Comparison of ENCODE assay signal across 13 cellular contexts in the genomic region with DNA sequence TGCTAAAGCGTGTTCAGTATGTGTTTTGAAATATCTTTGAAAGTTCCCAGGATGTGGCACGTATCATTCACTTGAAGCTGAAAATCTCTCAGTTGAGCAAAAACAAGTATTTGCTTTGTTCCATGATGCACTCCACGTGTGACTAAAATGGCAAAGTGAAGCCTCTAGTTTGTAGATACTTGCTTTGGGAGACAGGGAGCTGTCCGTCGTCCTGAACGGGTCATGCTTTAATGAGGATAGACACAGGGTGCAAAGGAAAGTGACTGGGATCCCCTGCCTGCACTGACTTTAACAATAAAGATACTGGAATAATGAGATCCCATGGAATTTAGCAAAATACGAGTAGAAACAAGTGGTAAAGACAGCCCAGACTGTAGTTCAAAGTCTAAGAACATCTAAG.
DNase-seq lines count a peak whose midpoint lies in the region; ATAC-seq and TF ChIP-seq lines count a peak whose summit lies in the region.
"Had no signal": no experiment of that assay in that cellular context is flagged by ENCODE, and none has a peak within 500 bp of the region (broad histone marks: within the 10 kb centered on the region; RNA-seq: fewer than 3 reads in every experiment).

No MANE protein-coding gene starts in this region.

- peaks cover 4% of the 10 kb centered on the region for H3K27me3 ChIP-seq in hepatocyte
- H3K27me3 ChIP-seq: body of pancreas had no signal

- H3K4me1 ChIP-seq in hepatocyte (ENCODE audit: insufficient read depth) = no peaks in the 10 kb centered on the region
- H3K4me1 ChIP-seq: body of pancreas had no signal

- ATAC-seq in activated CD8-positive, alpha-beta T cell treated with anti-CD3 and anti-CD28 coated beads for 36 hours = no peak
- ATAC-seq: body of pancreas, sciatic nerve had no signal

- no peaks in the 10 kb centered on the region for H3K9me3 ChIP-seq in hepatocyte (ENCODE audit: low read depth)
- H3K9me3 ChIP-seq: body of pancreas had no signal

- no peaks in the 10 kb centered on the region for H3K27me3 Mint-ChIP-seq in activated CD4-positive, alpha-beta T cell treated with anti-CD3 and anti-CD28 coated beads, Interleukin-2, amount 10 ng/mL, durations not matched to agents 7 days and 5 days
- H3K27me3 Mint-ChIP-seq in activated CD8-positive, alpha-beta T cell treated with anti-CD3 and anti-CD28 coated beads for 36 hours = no peaks in the 10 kb centered on the region
- no peaks in the 10 kb centered on the region for H3K27me3 Mint-ChIP-seq in activated CD4-positive, alpha-beta memory T cell treated with anti-CD3 and anti-CD28 coated beads for 36 hours

- POLR2A ChIA-PET in activated CD4-positive, alpha-beta T cell treated with anti-CD3 and anti-CD28 coated beads, Interleukin-2, amount 10 ng/mL, durations not matched to agents 7 days and 5 days (lab: Charles Lee) = no interaction called here
- POLR2A ChIA-PET in activated CD8-positive, alpha-beta T cell treated with anti-CD3 and anti-CD28 coated beads for 36 hours (lab: Charles Lee) = no interaction called here
- POLR2A ChIA-PET in activated CD4-positive, alpha-beta memory T cell treated with anti-CD3 and anti-CD28 coated beads for 36 hours (lab: Charles Lee) = no interaction called here

- no peaks in the 10 kb centered on the region for H3K36me3 ChIP-seq in hepatocyte (replicated peaks; ENCODE audit: insufficient read depth, low read depth)

- CTCF ChIA-PET in activated CD4-positive, alpha-beta T cell treated with anti-CD3 and anti-CD28 coated beads, Interleukin-2, amount 10 ng/mL, durations not matched to agents 7 days and 5 days (lab: Charles Lee) = no interaction called here
- CTCF ChIA-PET in activated CD8-positive, alpha-beta T cell treated with anti-CD3 and anti-CD28 coated beads for 36 hours (lab: Charles Lee) = no interaction called here
- CTCF ChIA-PET in activated CD4-positive, alpha-beta memory T cell treated with anti-CD3 and anti-CD28 coated beads for 36 hours (lab: Charles Lee) = no interaction called here

- TF ChIP-seq CTCF in activated CD8-positive, alpha-beta T cell treated with anti-CD3 and anti-CD28 coated beads for 36 hours (IDR thresholded peaks at IDR 0.05) = no peak
- no peak for TF ChIP-seq CTCF in hepatocyte (IDR thresholded peaks at IDR 0.05; ENCODE audit: poor library complexity)

- no peaks in the 10 kb centered on the region for H3K36me3 Mint-ChIP-seq in activated CD4-positive, alpha-beta T cell treated with anti-CD3 and anti-CD28 coated beads, Interleukin-2, amount 10 ng/mL, durations not matched to agents 7 days and 5 days (ENCODE audit: low read depth)
- no peaks in the 10 kb centered on the region for H3K36me3 Mint-ChIP-seq in activated CD8-positive, alpha-beta T cell treated with anti-CD3 and anti-CD28 coated beads for 36 hours (ENCODE audit: low read depth)
- no peaks in the 10 kb centered on the region for H3K36me3 Mint-ChIP-seq in activated CD4-positive, alpha-beta memory T cell treated with anti-CD3 and anti-CD28 coated beads for 36 hours
- H3K36me3 Mint-ChIP-seq: type B pancreatic cell had no signal

- H3K9me2 ChIP-seq in hepatocyte (replicated peaks; ENCODE audit: insufficient read depth) = no peaks in the 10 kb centered on the region

- H3K79me2 ChIP-seq in hepatocyte = no peaks in the 10 kb centered on the region

- H4K20me1 ChIP-seq in hepatocyte (ENCODE audit: insufficient read depth, poor library complexity, severe bottlenecking) = no peaks in the 10 kb centered on the region

- no peak overlapping the region for H3K27ac ChIP-seq in hepatocyte
- H3K27ac ChIP-seq: body of pancreas had no signal

- peaks cover 6% of the 10 kb centered on the region for H3K9me3 Mint-ChIP-seq in activated CD4-positive, alpha-beta T cell treated with anti-CD3 and anti-CD28 coated beads, Interleukin-2, amount 10 ng/mL, durations not matched to agents 7 days and 5 days
- peaks cover 12% of the 10 kb centered on the region for H3K9me3 Mint-ChIP-seq in activated CD8-positive, alpha-beta T cell treated with anti-CD3 and anti-CD28 coated beads for 36 hours
- peaks cover 8% of the 10 kb centered on the region for H3K9me3 Mint-ChIP-seq in activated CD4-positive, alpha-beta memory T cell treated with anti-CD3 and anti-CD28 coated beads for 36 hours
- H3K9me3 Mint-ChIP-seq: type B pancreatic cell had no signal

- intact Hi-C loops in activated CD8-positive, alpha-beta T cell treated with anti-CD3 and anti-CD28 coated beads for 36 hours (cut with micrococcal nuclease) = no loop called here
- intact Hi-C loops in activated CD4-positive, alpha-beta memory T cell treated with anti-CD3 and anti-CD28 coated beads for 36 hours (cut with micrococcal nuclease) = no loop called here

- no peak overlapping the region for H3K4me3 Mint-ChIP-seq in activated CD4-positive, alpha-beta T cell treated with anti-CD3 and anti-CD28 coated beads, Interleukin-2, amount 10 ng/mL, durations not matched to agents 7 days and 5 days
- no peak overlapping the region for H3K4me3 Mint-ChIP-seq in activated CD8-positive, alpha-beta T cell treated with anti-CD3 and anti-CD28 coated beads for 36 hours
- H3K4me3 Mint-ChIP-seq in activated CD4-positive, alpha-beta memory T cell treated with anti-CD3 and anti-CD28 coated beads for 36 hours = no peak overlapping the region
- H3K4me3 Mint-ChIP-seq: type B pancreatic cell had no signal

- DNase-seq in activated CD4-positive, alpha-beta T cell treated with anti-CD3 and anti-CD28 coated beads, Interleukin-2, amount 10 ng/mL, durations not matched to agents 7 days and 5 days = peak; percentile 9
- DNase-seq in activated CD4-positive, alpha-beta T cell treated with anti-CD3 and anti-CD28 coated beads for 1 hour = no peak
- DNase-seq in activated CD8-positive, alpha-beta T cell treated with anti-CD3 and anti-CD28 coated beads for 36 hours = peak; percentile 4
- peak; percentile 59 for DNase-seq in hepatocyte (ENCODE audit: low spot score)
- DNase-seq in stromal cell of bone marrow (ENCODE audit: low read depth) = peak; percentile 13
- DNase-seq in NCI-H446 (lab: John Stamatoyannopoulos, UW) = no peak
- DNase-seq in activated T-cell treated with anti-CD3 and anti-CD28 coated beads, Interleukin-2, amount 50 U/mL, for 48 hours = no peak
- DNase-seq in activated CD4-positive, alpha-beta memory T cell treated with anti-CD3 and anti-CD28 coated beads for 36 hours = no peak
- DNase-seq: MV-4-11, NCI-H748 treated with DMSO at 0.1 percent for 48 hours had no signal

- no peaks in the 10 kb centered on the region for H3K4me1 Mint-ChIP-seq in activated CD4-positive, alpha-beta T cell treated with anti-CD3 and anti-CD28 coated beads, Interleukin-2, amount 10 ng/mL, durations not matched to agents 7 days and 5 days
- H3K4me1 Mint-ChIP-seq in activated CD8-positive, alpha-beta T cell treated with anti-CD3 and anti-CD28 coated beads for 36 hours (ENCODE audit: low read depth) = no peaks in the 10 kb centered on the region
- H3K4me1 Mint-ChIP-seq in activated CD4-positive, alpha-beta memory T cell treated with anti-CD3 and anti-CD28 coated beads for 36 hours (ENCODE audit: low read depth) = no peaks in the 10 kb centered on the region

- H2AFZ ChIP-seq in hepatocyte = no peak overlapping the region

- 35% methylated on average over 7 of the region's 7 CpGs for WGBS in hepatocyte (ENCODE audit: low lambda C conversion rate, missing lambda C conversion rate)

- H3K4me3 ChIP-seq in hepatocyte = no peak overlapping the region
- H3K4me3 ChIP-seq: body of pancreas had no signal

- H3K27ac Mint-ChIP-seq in activated CD4-positive, alpha-beta T cell treated with anti-CD3 and anti-CD28 coated beads, Interleukin-2, amount 10 ng/mL, durations not matched to agents 7 days and 5 days = no peak overlapping the region
- no peak overlapping the region for H3K27ac Mint-ChIP-seq in activated CD8-positive, alpha-beta T cell treated with anti-CD3 and anti-CD28 coated beads for 36 hours
- no peak overlapping the region for H3K27ac Mint-ChIP-seq in activated CD4-positive, alpha-beta memory T cell treated with anti-CD3 and anti-CD28 coated beads for 36 hours
- H3K27ac Mint-ChIP-seq: type B pancreatic cell had no signal

- H3K4me2 ChIP-seq in hepatocyte = no peak overlapping the region

Comparison
In these comparisons a context has a peak if more than half of its experiments do, and no peak if none do; other contexts are left out.
1. DNase-seq: peak in activated CD4-positive, alpha-beta T cell treated with anti-CD3 and anti-CD28 coated beads, Interleukin-2, amount 10 ng/mL, durations not matched to agents 7 days and 5 days (single experiment), activated CD8-positive, alpha-beta T cell treated with anti-CD3 and anti-CD28 coated beads for 36 hours (single experiment), hepatocyte (single experiment) and stromal cell of bone marrow (single experiment); none in activated CD4-positive, alpha-beta T cell treated with anti-CD3 and anti-CD28 coated beads for 1 hour (single experiment), NCI-H446 (0 of 2), activated T-cell treated with anti-CD3 and anti-CD28 coated beads, Interleukin-2, amount 50 U/mL, for 48 hours (0 of 2) and activated CD4-positive, alpha-beta memory T cell treated with anti-CD3 and anti-CD28 coated beads for 36 hours (single experiment).